11 cellular contexts compared by ENCODE assay signal in genomic region chr12:15728118-15728598, GRCh38.
A peak's percentile ranks its signal among the peaks of the same experiment; 100 is the strongest.
DNase-seq lines count a peak whose midpoint lies in the region; ATAC-seq and TF ChIP-seq lines count a peak whose summit lies in the region.
"Had no signal": no experiment of that assay in that cellular context is flagged by ENCODE, and none has a peak within 500 bp of the region (broad histone marks: within the 10 kb centered on the region; RNA-seq: fewer than 3 reads in every experiment).

No MANE protein-coding gene starts in this region.

- H3K36me3 ChIP-seq in ascending aorta (no peaks in the 10 kb centered on the region), gastroesophageal sphincter (no peaks in the 10 kb centered on the region), subcutaneous abdominal adipose tissue (ENCODE audit: control insufficient read depth in 5 of 5, insufficient read depth in 5 of 5, low read length in 5 of 5) (no peaks in the 10 kb centered on the region), H7 (replicated peaks; ENCODE audit: control insufficient read depth, insufficient read depth, low read length) (no peaks in the 10 kb centered on the region)
- H3K36me3 ChIP-seq: ovary had no signal

- H3K27ac ChIP-seq in ascending aorta: peak overlapping the region; percentile 9 to 30
- H3K27ac ChIP-seq in gastroesophageal sphincter: no peak overlapping the region
- H3K27ac ChIP-seq in subcutaneous abdominal adipose tissue (ENCODE audit: low read depth, low read length): peak overlapping the region; percentile 1
- H3K27ac ChIP-seq: ovary had no signal

- POLR2A ChIA-PET in HEK293T (lab: Yijun Ruan, JAX): interaction anchor here (0.6 to 1.0 kb wide), 2 partner anchors 61 to 721 kb away, joined by 3 read pairs; partner anchors contain the start of gene EPS8

- no peak for TF ChIP-seq POLR2A in gastroesophageal sphincter (IDR thresholded peaks at IDR 0.05)

- H3K9ac ChIP-seq in subcutaneous abdominal adipose tissue (ENCODE audit: low read length in 5 of 5): no peak overlapping the region

- TF ChIP-seq CTCF in ascending aorta (IDR thresholded peaks at IDR 0.05) (no peak), gastroesophageal sphincter (IDR thresholded peaks at IDR 0.05) (no peak)

- TF ChIP-seq EP300 in gastroesophageal sphincter (IDR thresholded peaks at IDR 0.05): no peak

- H3K4me1 ChIP-seq in ascending aorta (peaks cover 0 to 42% of the 10 kb centered on the region in 2 donors), gastroesophageal sphincter (peaks cover 0 to 23% (median 0%) of the 10 kb centered on the region in 3 donors), subcutaneous abdominal adipose tissue (ENCODE audit: control insufficient read depth in 5 of 5, insufficient read depth in 5 of 5, low read length in 5 of 5) (peaks cover 0 to 40% (median 23%) of the 10 kb centered on the region in 5 donors)

- H3K9me3 ChIP-seq in ascending aorta: no peaks in the 10 kb centered on the region
- H3K9me3 ChIP-seq in gastroesophageal sphincter: no peaks in the 10 kb centered on the region
- H3K9me3 ChIP-seq in subcutaneous abdominal adipose tissue (ENCODE audit: control insufficient read depth in 5 of 5, low read length in 5 of 5): no peaks in the 10 kb centered on the region
- H3K9me3 ChIP-seq: ovary had no signal

- peak; percentile 51 for ATAC-seq in gastroesophageal sphincter

- DNase-seq in HEK293T (ENCODE audit: extremely low spot score) (peak; percentile 10), ascending aorta (ENCODE audit: low spot score in 2 of 2) (no peak), NCI-H1436 (lab: John Stamatoyannopoulos, UW) (no peak), H7 (no peak), mucosa of gallbladder (ENCODE audit: low spot score) (no peak)
- DNase-seq in activated CD4-positive, CD25-positive, alpha-beta regulatory T cell treated with anti-CD3 and anti-CD28 coated beads, Interleukin-2, amount 50 U/mL, for 72 hours: no peak
- DNase-seq: activated B cell treated with CpG ODN at 0.5 μM for 24 hours; activated naive CD8-positive, alpha-beta T cell treated with anti-CD3 and anti-CD28 coated beads, Interleukin-2, amount 10 ng/mL, durations not matched to agents 7 days and 5 days; ovary had no signal

- CTCF ChIA-PET in HEK293T (lab: Yijun Ruan, JAX): no interaction called here

- 34 to 55% methylated on average over 5 of the region's 5 CpGs for WGBS in gastroesophageal sphincter (ENCODE audit: low coverage in 1 of 2), 2 donors

- intact Hi-C loops in ascending aorta (cut with DNase I): no loop called here

- H3K27me3 ChIP-seq in ascending aorta (no peaks in the 10 kb centered on the region), gastroesophageal sphincter (no peaks in the 10 kb centered on the region), subcutaneous abdominal adipose tissue (ENCODE audit: control insufficient read depth in 5 of 5, insufficient read depth in 4 of 5, low read length in 5 of 5) (no peaks in the 10 kb centered on the region), H7 (ENCODE audit: control insufficient read depth, insufficient read depth, low read length) (no peaks in the 10 kb centered on the region)
- H3K27me3 ChIP-seq: ovary had no signal

- H3K4me3 ChIP-seq in ascending aorta (no peak overlapping the region), gastroesophageal sphincter (no peak overlapping the region), subcutaneous abdominal adipose tissue (ENCODE audit: low read depth in 1 of 5, low read length in 5 of 5) (no peak overlapping the region), H7 (ENCODE audit: insufficient read depth, low read depth, low read length) (no peak overlapping the region)
- H3K4me3 ChIP-seq: ovary had no signal

TF ChIP-seq in HEK293T, 16 proteins besides CTCF, POLR2A, EP300 and RAD21:
- TF ChIP-seq HDGF (IDR thresholded peaks at IDR 0.05; ENCODE audit: borderline replicate concordance): no peak
- TF ChIP-seq ELF4 (IDR thresholded peaks at IDR 0.05): no peak
- TF ChIP-seq ARNT (IDR thresholded peaks at IDR 0.05): peak; percentile 70; the same call in 1 of the 2 replicates
- TF ChIP-seq FOXM1 (IDR thresholded peaks at IDR 0.05; ENCODE audit: borderline replicate concordance): no peak

Comparison
In these comparisons a context has a peak if more than half of its experiments do, and no peak if none do; other contexts are left out.
1. H3K27ac ChIP-seq: peak in ascending aorta (2 of 2) and subcutaneous abdominal adipose tissue (single experiment); none in gastroesophageal sphincter (0 of 4).